23 cellular contexts compared by ENCODE assay signal in the genomic region with DNA sequence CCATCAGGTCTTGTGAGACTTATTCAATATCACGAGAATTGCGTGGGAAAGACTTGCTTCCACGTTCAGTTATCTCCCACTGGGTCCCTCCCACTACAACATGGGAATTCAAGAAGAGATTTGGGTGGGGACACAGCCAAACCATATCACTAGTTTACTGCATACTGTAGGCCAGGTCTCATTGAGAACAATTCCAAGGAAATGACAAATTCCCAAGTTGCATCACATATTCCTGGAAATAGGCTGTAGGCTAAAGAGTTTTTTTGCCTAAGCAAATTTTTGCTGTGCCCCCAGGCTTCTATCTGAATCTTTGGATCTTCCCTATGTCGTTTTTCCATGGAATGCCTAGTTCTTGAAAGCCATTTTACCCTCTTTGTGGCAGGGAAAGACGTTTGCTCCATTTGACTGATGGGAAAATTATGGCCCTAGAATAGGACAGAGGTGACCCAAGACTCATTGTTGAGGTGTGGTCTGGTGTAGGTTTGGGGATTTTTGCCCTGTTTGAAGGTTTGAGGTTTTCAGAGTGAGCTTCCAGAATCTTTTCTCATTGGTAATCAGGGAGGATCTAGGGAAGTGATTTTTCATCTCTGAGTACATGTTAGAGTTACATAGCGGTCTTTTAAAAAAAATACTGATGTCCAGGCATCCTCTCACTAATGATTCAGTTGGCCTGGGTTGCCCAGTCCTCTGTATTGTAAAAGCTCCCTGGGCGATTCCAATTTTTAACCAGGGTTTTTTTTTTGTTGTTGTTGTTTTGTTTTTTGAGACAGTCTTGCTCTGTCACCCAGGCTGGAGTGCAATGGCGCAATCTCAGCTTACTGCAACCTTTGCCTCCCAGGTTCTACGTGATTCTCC. TPM values are rescaled to one million over a fixed set of nuclear protein-coding genes. Genes with fewer than 3 reads are reported as not detected.
DNase-seq lines count a peak whose midpoint lies in the region; ATAC-seq and TF ChIP-seq lines count a peak whose summit lies in the region.
"Had no signal": no experiment of that assay in that cellular context is flagged by ENCODE, and none has a peak within 500 bp of the region (broad histone marks: within the 10 kb centered on the region; RNA-seq: fewer than 3 reads in every experiment).

No MANE protein-coding gene starts in this region.

- H3K9me3 Mint-ChIP-seq in activated T-helper 17 cell treated with anti-CD3 and anti-CD28 coated beads, Interleukin-2, amount 50 U/mL, for 72 hours: no peaks in the 10 kb centered on the region
- H3K9me3 Mint-ChIP-seq: activated T-cell treated with anti-CD3 and anti-CD28 coated beads, Interleukin-2, amount 50 U/mL, for 72 hours; nephron had no signal

- no peaks in the 10 kb centered on the region for H3K27me3 Mint-ChIP-seq in activated T-helper 17 cell treated with anti-CD3 and anti-CD28 coated beads, Interleukin-2, amount 50 U/mL, for 72 hours

- DNase-seq in AG10803 (ENCODE audit: low read depth) (peak; percentile 68), ELR (ENCODE audit: low read depth) (peak; percentile 38), fibroblast of pulmonary artery (ENCODE audit: low read depth) (peak; percentile 93), NCI-H1436 (lab: John Stamatoyannopoulos, UW) (no peak), AML-193 (lab: John Stamatoyannopoulos, UW) (no peak), KG1 (lab: John Stamatoyannopoulos, UW) (no peak)
- DNase-seq: activated T-cell treated with anti-CD3 and anti-CD28 coated beads, Interleukin-2, amount 50 U/mL, for 72 hours; hippocampal formation; mesendoderm; NCI-H1694 treated with DMSO at 0.1 percent for 48 hours; posterior cingulate gyrus; SIG-M5; stimulated activated CD8-positive, alpha-beta memory T cell treated with anti-CD3 and anti-CD28 coated beads, Interleukin-4, amount 100 ng/mL, for 48 hours; substantia nigra had no signal

- H3K4me1 Mint-ChIP-seq in activated T-helper 17 cell treated with anti-CD3 and anti-CD28 coated beads, Interleukin-2, amount 50 U/mL, for 72 hours: peaks cover 14% of the 10 kb centered on the region

- peak overlapping the region; percentile 36 for H3K27ac Mint-ChIP-seq in activated T-helper 17 cell treated with anti-CD3 and anti-CD28 coated beads, Interleukin-2, amount 50 U/mL, for 72 hours
- H3K27ac Mint-ChIP-seq: nephron had no signal

- H3K36me3 Mint-ChIP-seq in activated T-helper 17 cell treated with anti-CD3 and anti-CD28 coated beads, Interleukin-2, amount 50 U/mL, for 72 hours (ENCODE audit: low read depth): peaks cover 100% of the 10 kb centered on the region

- TF ChIP-seq CTCF in AG10803 (conservative IDR thresholded peaks at IDR 0.05; ENCODE audit: low read length) (no peak), fibroblast of pulmonary artery (IDR thresholded peaks at IDR 0.05; ENCODE audit: low read length, missing control alignments) (no peak)

- H3K4me3 Mint-ChIP-seq in activated T-helper 17 cell treated with anti-CD3 and anti-CD28 coated beads, Interleukin-2, amount 50 U/mL, for 72 hours: no peak overlapping the region
- H3K4me3 Mint-ChIP-seq: activated T-cell treated with anti-CD3 and anti-CD28 coated beads, Interleukin-2, amount 50 U/mL, for 72 hours; nephron had no signal

- ATAC-seq in activated T-helper 17 cell treated with anti-CD3 and anti-CD28 coated beads, Interleukin-2, amount 50 U/mL, for 72 hours (replicated peaks): no peak
- ATAC-seq in HG03108 (IDR thresholded peaks at IDR 0.05; ENCODE audit: unreplicated experiment): no peak
- ATAC-seq: activated T-cell treated with anti-CD3 and anti-CD28 coated beads, Interleukin-2, amount 50 U/mL, for 72 hours had no signal

- H3K4me3 ChIP-seq in AG10803 (ENCODE audit: low read length): no peak overlapping the region
- H3K4me3 ChIP-seq in fibroblast of pulmonary artery (replicated peaks; ENCODE audit: low read depth, low read length): no peak overlapping the region
- H3K4me3 ChIP-seq: cardiac muscle cell, smooth muscle cell, vagina had no signal

RNA-seq across cellular contexts. Expression of gene TACR2, which starts 44.4 kb away (rescaled TPM):
- not detected for total RNA-seq in activated T-helper 17 cell treated with anti-CD3 and anti-CD28 coated beads, Interleukin-2, amount 50 U/mL, for 72 hours
- total RNA-seq: activated T-cell treated with anti-CD3 and anti-CD28 coated beads, Interleukin-2, amount 50 U/mL, for 72 hours; cardiac muscle cell; kidney epithelial cell; NCI-H460; smooth muscle cell; T-helper 1 cell treated with Interleukin-12 subunit alpha and Interleukin-12 subunit beta and Interleukin-4 antibody, amounts not matched to agents 30 ng/mL and 1 ng/mL, for 36 hours had no signal

Comparison
In these comparisons a context has a peak if more than half of its experiments do, and no peak if none do; other contexts are left out.
1. DNase-seq: peak in AG10803 (single experiment), ELR (single experiment) and fibroblast of pulmonary artery (single experiment); none in NCI-H1436 (single experiment), AML-193 (0 of 2) and KG1 (single experiment).